ENCODE assay signal across 8 cellular contexts in genomic region chr7:7967909-7968543, GRCh38. TPM values are rescaled to one million over a fixed set of nuclear protein-coding genes. Genes with fewer than 3 reads are reported as not detected.
A peak's percentile ranks its signal among the peaks of the same experiment; 100 is the strongest.
DNase-seq lines count a peak whose midpoint lies in the region; ATAC-seq and TF ChIP-seq lines count a peak whose summit lies in the region.

No MANE protein-coding gene starts in this region.

- H3K9ac ChIP-seq in OCI-LY1 (ENCODE audit: low read length), result peak overlapping the region; percentile 80

- H3K27me3 ChIP-seq in DOHH2 (ENCODE audit: control insufficient read depth, low read length) (no peaks in the 10 kb centered on the region), OCI-LY1 (ENCODE audit: insufficient read depth, low read length) (no peaks in the 10 kb centered on the region), osteoblast (ENCODE audit: insufficient read depth, low read length) (no peaks in the 10 kb centered on the region)

- H3K4me3 ChIP-seq in DOHH2 (ENCODE audit: low read length) (peak overlapping the region; percentile 82), OCI-LY1 (ENCODE audit: low read depth, low read length, poor library complexity, severe bottlenecking) (peak overlapping the region; percentile 82), osteoblast (ENCODE audit: insufficient read depth, low read length) (peak overlapping the region; percentile 88)

- H3K4me2 ChIP-seq in DOHH2 (ENCODE audit: low read length) (peak overlapping the region; percentile 89), OCI-LY1 (ENCODE audit: low read length) (peak overlapping the region; percentile 94), osteoblast (ENCODE audit: insufficient read depth, low read length) (peak overlapping the region; percentile 97)

- TF ChIP-seq CTCF in DOHH2 (IDR thresholded peaks at IDR 0.05; ENCODE audit: low read depth, low read length, poor library complexity, severe bottlenecking) (peak; percentile 49), OCI-LY1 (IDR thresholded peaks at IDR 0.05; ENCODE audit: low read length) (no peak), osteoblast (IDR thresholded peaks at IDR 0.05; ENCODE audit: extremely low read depth, low read depth, low read length) (no peak)

- H3K9me2 ChIP-seq in DOHH2 (replicated peaks; ENCODE audit: control insufficient read depth, low read length) (no peaks in the 10 kb centered on the region), OCI-LY1 (ENCODE audit: low read depth, low read length) (no peaks in the 10 kb centered on the region)

- H3K79me2 ChIP-seq in DOHH2 (ENCODE audit: control insufficient read depth, low read length) (peaks cover 38% of the 10 kb centered on the region), OCI-LY1 (ENCODE audit: insufficient read depth, low read length) (peaks cover 34% of the 10 kb centered on the region), osteoblast (ENCODE audit: insufficient read depth, low read length) (peaks cover 32% of the 10 kb centered on the region)

- H3K9me3 Mint-ChIP-seq in effector memory CD8-positive, alpha-beta T cell, result no peaks in the 10 kb centered on the region

- H2AFZ ChIP-seq in OCI-LY1 (ENCODE audit: low read length) (no peak overlapping the region), osteoblast (ENCODE audit: low read length) (peak overlapping the region; percentile 98)

- H3F3A ChIP-seq in DOHH2 (ENCODE audit: control insufficient read depth, insufficient read depth) (peaks cover 32% of the 10 kb centered on the region), OCI-LY1 (ENCODE audit: insufficient read depth, low read length) (no peaks in the 10 kb centered on the region)

- ATAC-seq in effector memory CD8-positive, alpha-beta T cell (replicated peaks), result no peak
- no peak for ATAC-seq in GM21423 (IDR thresholded peaks at IDR 0.05; ENCODE audit: unreplicated experiment)

- peaks cover 32% of the 10 kb centered on the region for H3K36me3 ChIP-seq in DOHH2 (ENCODE audit: control insufficient read depth, low read length)
- H3K36me3 ChIP-seq in OCI-LY1 (ENCODE audit: insufficient read depth, low read length), result peaks cover 4% of the 10 kb centered on the region; the same call in 1 of the 2 replicates
- no peaks in the 10 kb centered on the region for H3K36me3 ChIP-seq in osteoblast (ENCODE audit: insufficient read depth, low read length)

- H3K4me1 ChIP-seq in DOHH2 (ENCODE audit: control insufficient read depth, low read length), result peaks cover 61% of the 10 kb centered on the region
- H3K4me1 ChIP-seq in OCI-LY1 (ENCODE audit: insufficient read depth, low read length, severe bottlenecking), result peaks cover 42% of the 10 kb centered on the region
- peaks cover 19% of the 10 kb centered on the region for H3K4me1 ChIP-seq in osteoblast (ENCODE audit: insufficient read depth, low read length)

- peak overlapping the region in 1 of 2 donors; percentile 73 for H3K4me3 Mint-ChIP-seq in effector memory CD8-positive, alpha-beta T cell

- H3K9me3 ChIP-seq in DOHH2 (ENCODE audit: control insufficient read depth, insufficient read depth, low read length) (no peaks in the 10 kb centered on the region), OCI-LY1 (ENCODE audit: low read length) (no peaks in the 10 kb centered on the region), osteoblast (ENCODE audit: low read depth, low read length) (no peaks in the 10 kb centered on the region)

- H3K27ac Mint-ChIP-seq in effector memory CD8-positive, alpha-beta T cell, result peak overlapping the region; percentile 22 to 70

- H3K27me3 Mint-ChIP-seq in effector memory CD8-positive, alpha-beta T cell, result no peaks in the 10 kb centered on the region

- H3K36me3 Mint-ChIP-seq in effector memory CD8-positive, alpha-beta T cell (ENCODE audit: insufficient read depth), result peaks cover 17% of the 10 kb centered on the region

- peaks cover 3 to 13% of the 10 kb centered on the region in 2 donors for H3K4me1 Mint-ChIP-seq in effector memory CD8-positive, alpha-beta T cell (ENCODE audit: low read depth in 2 of 2)

- H4K20me1 ChIP-seq in DOHH2 (ENCODE audit: control insufficient read depth, insufficient read depth, low read depth, low read length) (peaks cover 5% of the 10 kb centered on the region; the same call in 1 of the 2 replicates), OCI-LY1 (ENCODE audit: insufficient read depth, low read length) (no peaks in the 10 kb centered on the region), osteoblast (ENCODE audit: insufficient read depth, low read length) (peaks cover 13% of the 10 kb centered on the region)

- H3K27ac ChIP-seq in DOHH2 (ENCODE audit: low read depth, low read length), result peak overlapping the region; percentile 96
- H3K27ac ChIP-seq in OCI-LY1 (ENCODE audit: low read depth, low read length, poor library complexity, severe bottlenecking), result peak overlapping the region; percentile 91
- peak overlapping the region; percentile 43 for H3K27ac ChIP-seq in osteoblast (ENCODE audit: low read depth, low read length)

- DNase-seq in effector memory CD8-positive, alpha-beta T cell, result no peak
- DNase-seq in osteoblast (ENCODE audit: insufficient read length, low spot score, missing footprints) (peak; percentile 75), UCSD-AML1 (lab: John Stamatoyannopoulos, UW; ENCODE audit: unreplicated experiment) (no peak), DMS 273 (lab: John Stamatoyannopoulos, UW; ENCODE audit: unreplicated experiment) (no peak)
- DNase-seq in activated CD4-positive, alpha-beta T cell treated with anti-CD3 and anti-CD28 coated beads, Interleukin-2, amount 50 U/mL, for 48 hours, result no peak

RNA-seq across cellular contexts. Expression of gene GLCCI1, which starts 0.6 kb away (rescaled TPM):
- total RNA-seq in osteoblast, result 9.1 and 10.1 TPM in 2 replicates

Comparison
In these comparisons a context has a peak if more than half of its experiments do, and no peak if none do; other contexts are left out.
1. H3K27ac ChIP-seq: peak in every context shown above with its lines; median percentile 96 in DOHH2; 91 in OCI-LY1; 43 in osteoblast.